8 cellular contexts compared by ENCODE assay signal in the genomic region with DNA sequence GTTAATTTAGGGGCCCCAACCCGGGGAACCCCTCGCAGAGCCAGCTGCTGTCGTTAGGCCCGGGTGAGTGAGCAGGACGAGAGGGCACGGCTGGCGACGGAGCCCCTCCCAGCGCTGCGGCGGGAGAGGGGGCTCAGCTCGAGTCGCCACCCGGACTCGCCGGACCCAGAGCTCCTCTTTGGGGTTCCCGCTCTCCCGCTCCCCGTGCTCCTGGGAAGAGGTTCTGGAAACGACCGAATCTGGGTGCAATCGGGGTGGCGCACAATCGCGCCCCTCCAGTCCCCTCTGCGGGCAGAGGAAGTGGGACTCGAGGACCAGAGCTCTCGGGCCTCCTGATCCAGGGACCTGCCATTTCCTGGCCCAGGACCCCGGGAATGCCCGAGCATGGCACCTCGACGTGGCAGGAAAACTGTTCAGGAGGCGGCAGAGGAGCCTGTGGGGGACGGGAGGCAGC. TPM values are rescaled to one million over a fixed set of nuclear protein-coding genes. Genes with fewer than 3 reads are reported as not detected.
DNase-seq lines count a peak whose midpoint lies in the region; ATAC-seq and TF ChIP-seq lines count a peak whose summit lies in the region.

No MANE protein-coding gene starts in this region.

- ATAC-seq in heart right ventricle (peak in 7 of 8 donors; percentile 16 to 61 (median 46)), HG02852 (IDR thresholded peaks at IDR 0.05; ENCODE audit: unreplicated experiment) (no peak)

- H3K4me3 ChIP-seq in GM23248: peak overlapping the region; percentile 72
- peak overlapping the region; percentile 52 for H3K4me3 ChIP-seq in SU-DHL-6 (ENCODE audit: insufficient read depth, low read length, poor library complexity, severe bottlenecking)
- H3K4me3 ChIP-seq in heart right ventricle: peak overlapping the region; percentile 29 to 66 (median 59)
- peak overlapping the region; percentile 54 for H3K4me3 ChIP-seq in skeletal muscle cell (ENCODE audit: low read depth, low read length)

- H3F3A ChIP-seq in GM23248 (ENCODE audit: insufficient read depth) (no peaks in the 10 kb centered on the region), SU-DHL-6 (ENCODE audit: insufficient read depth) (no peaks in the 10 kb centered on the region)

- H3K9me3 ChIP-seq in GM23248 (ENCODE audit: low read depth) (no peaks in the 10 kb centered on the region), SU-DHL-6 (ENCODE audit: insufficient read depth, low read length) (no peaks in the 10 kb centered on the region), heart right ventricle (peaks cover 0 to 18% (median 0%) of the 10 kb centered on the region in 11 donors)

- H3K27ac ChIP-seq in GM23248 (no peak overlapping the region), SU-DHL-6 (ENCODE audit: low read depth, low read length) (no peak overlapping the region), heart right ventricle (peak overlapping the region in 1 of 10 donors; percentile 28)

- H3K79me2 ChIP-seq in GM23248 (ENCODE audit: insufficient read depth) (no peaks in the 10 kb centered on the region), SU-DHL-6 (ENCODE audit: insufficient read depth, low read length) (no peaks in the 10 kb centered on the region)

- H3K4me2 ChIP-seq in GM23248 (ENCODE audit: unreplicated experiment): peak overlapping the region; percentile 81
- H3K4me2 ChIP-seq in SU-DHL-6 (ENCODE audit: low read depth, low read length, poor library complexity, severe bottlenecking): peak overlapping the region; percentile 77

- 2 to 4% methylated on average over 6 to 16 of the region's 34 CpGs for WGBS in GM23248 (ENCODE audit: low coverage in 1 of 2, low lambda C conversion rate in 2 of 2, missing lambda C conversion rate in 2 of 2), 2 experiments
- 0 to 2% methylated on average over 18 to 34 of the region's 34 CpGs for WGBS in heart right ventricle, 2 donors

- DNase-seq in GM23248 (no peak), heart right ventricle (no peak), skeletal muscle cell (ENCODE audit: low read depth) (no peak), MV-4-11 (lab: John Stamatoyannopoulos, UW) (no peak), HuH-7.5 (ENCODE audit: low spot score) (no peak)
- DNase-seq in stimulated activated naive CD4-positive, alpha-beta T cell treated with Interleukin-2 at 50 U/mL for 16 hours (lab: John Stamatoyannopoulos, UW): no peak

- H4K20me1 ChIP-seq in GM23248 (ENCODE audit: insufficient read depth) (no peaks in the 10 kb centered on the region), SU-DHL-6 (ENCODE audit: low read depth, low read length) (no peaks in the 10 kb centered on the region)

- intact Hi-C loops in heart right ventricle (cut with DNase I): loop anchor here in 8 of 10 donors (1.0 to 10.0 kb wide), 7 partner anchors 131 to 333 kb away; partner anchors contain the start of genes UBA1 (in 6 of the 8) and ZNF157 (in 1 of the 8)

- H3K9ac ChIP-seq in GM23248 (peak overlapping the region; percentile 78), SU-DHL-6 (ENCODE audit: low read length) (peak overlapping the region; percentile 62)

- peak overlapping the region; percentile 85 for H2AFZ ChIP-seq in GM23248
- peak overlapping the region; percentile 86 for H2AFZ ChIP-seq in SU-DHL-6 (ENCODE audit: low read depth, low read length, severe bottlenecking)

- H3K4me1 ChIP-seq in GM23248 (ENCODE audit: insufficient read depth): peaks cover 4% of the 10 kb centered on the region; the same call in 1 of the 2 replicates
- peaks cover 0 to 4% (median 0%) of the 10 kb centered on the region in 9 donors for H3K4me1 ChIP-seq in heart right ventricle

- H3K27me3 ChIP-seq in GM23248 (replicated peaks; ENCODE audit: insufficient read depth) (no peaks in the 10 kb centered on the region), SU-DHL-6 (ENCODE audit: low read length) (no peaks in the 10 kb centered on the region), heart right ventricle (peaks cover 0 to 10% (median 0%) of the 10 kb centered on the region in 7 donors)

- H3K9me2 ChIP-seq in GM23248 (ENCODE audit: insufficient read depth) (no peaks in the 10 kb centered on the region), SU-DHL-6 (replicated peaks; ENCODE audit: insufficient read depth, low read length) (no peaks in the 10 kb centered on the region)

- H3K36me3 ChIP-seq in GM23248 (ENCODE audit: low read depth) (no peaks in the 10 kb centered on the region), SU-DHL-6 (ENCODE audit: low read length) (no peaks in the 10 kb centered on the region), heart right ventricle (no peaks in the 10 kb centered on the region)

- in situ Hi-C loops in GM23248 (cut with MboI): no loop called here

- TF ChIP-seq CTCF in SU-DHL-6 (IDR thresholded peaks at IDR 0.05; ENCODE audit: insufficient read depth, low read length, poor library complexity, severe bottlenecking): no peak
- peak in 2 of 9 donors; percentile 11 to 26 for TF ChIP-seq CTCF in heart right ventricle (IDR thresholded peaks at IDR 0.05)

RNA-seq across cellular contexts. Expression of gene ARAF, which starts 37.3 kb away (rescaled TPM):
- total RNA-seq in GM23248 (2014; rRNA removed; shearing (Covaris generic)): 21.4 and 32.0 TPM in 2 replicates
- 74.8 and 78.0 TPM in 2 replicates for polyA plus RNA-seq in GM23248 (2016; fragmentation: Nextera tagmentation; extraction: Ambion mirVana)
- 10 to 100 TPM; 73.0 to 93.1 (median 79.8) TPM for total RNA-seq in heart right ventricle
- 10 to 100 TPM; 45.2 to 57.0 TPM for polyA plus RNA-seq in heart right ventricle

RNA-seq across cellular contexts. Expression of gene ZNF41, which starts 40.7 kb away (rescaled TPM):
- 7.1 and 8.5 TPM in 2 replicates for total RNA-seq in GM23248 (2014; rRNA removed; shearing (Covaris generic))
- polyA plus RNA-seq in GM23248 (2016; fragmentation: Nextera tagmentation; extraction: Ambion mirVana) (6.1 and 6.3 TPM in 2 replicates), heart right ventricle (1 to 10 TPM; 3.1 to 6.7 TPM)
- 10 to 100 TPM; 10.6 to 19.3 (median 14.8) TPM for total RNA-seq in heart right ventricle

RNA-seq across cellular contexts. Expression of gene TIMP1, which starts 58.5 kb away (rescaled TPM):
- total RNA-seq in GM23248 (2014; rRNA removed; shearing (Covaris generic)): 2,871 and 4,277 TPM in 2 replicates
- polyA plus RNA-seq in GM23248 (2016; fragmentation: Nextera tagmentation; extraction: Ambion mirVana): 13,908 and 14,059 TPM in 2 replicates
- total RNA-seq in heart right ventricle: 100 to 1,000 TPM in 2 of 10 donors, 10 to 100 TPM in 8; 32.8 to 534 (median 68.8) TPM
- polyA plus RNA-seq in heart right ventricle: 100 to 1,000 TPM; 240 to 826 TPM
